ENCODE assay signal across 1 cellular context in the genomic region with DNA sequence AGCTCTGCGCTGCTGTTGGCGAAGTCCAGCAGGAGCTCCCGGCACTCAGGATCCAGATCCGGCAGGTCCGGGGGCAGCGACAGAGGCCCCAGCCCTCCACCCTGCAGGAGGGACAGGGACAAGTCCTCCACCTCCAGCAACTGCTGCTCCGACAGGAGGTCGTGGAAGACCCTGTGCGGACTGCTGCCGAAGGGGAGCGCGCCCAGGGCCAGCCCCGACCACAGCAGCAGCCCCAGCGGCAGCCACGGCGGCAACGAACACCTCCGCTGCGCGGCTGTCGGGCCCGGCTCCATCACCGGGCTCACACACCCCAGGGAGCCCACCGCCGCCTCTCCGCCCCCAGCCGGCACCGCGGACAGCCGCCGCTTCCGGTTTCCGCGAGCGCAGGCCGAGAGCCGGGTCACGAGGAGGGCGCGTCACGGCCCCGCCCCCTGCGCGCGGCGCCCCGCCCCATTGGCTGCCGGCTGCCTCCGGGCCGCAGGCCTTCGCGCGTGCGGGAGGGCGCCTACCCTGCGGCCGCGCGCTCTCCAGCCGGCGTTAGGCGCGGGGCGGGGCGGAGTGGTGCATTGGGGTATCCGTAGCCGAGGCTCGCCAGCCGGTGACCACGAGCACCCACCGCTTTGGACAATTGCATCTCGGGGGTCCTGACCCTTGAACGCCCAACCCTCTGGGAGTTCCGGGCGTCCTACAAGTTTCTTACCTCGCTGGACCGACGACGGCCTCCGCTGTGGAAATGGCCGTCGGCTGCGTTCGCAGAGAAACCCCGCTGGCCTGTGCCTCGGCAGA.
TF ChIP-seq lines count a peak whose summit lies in the region.

A gene with protein sequence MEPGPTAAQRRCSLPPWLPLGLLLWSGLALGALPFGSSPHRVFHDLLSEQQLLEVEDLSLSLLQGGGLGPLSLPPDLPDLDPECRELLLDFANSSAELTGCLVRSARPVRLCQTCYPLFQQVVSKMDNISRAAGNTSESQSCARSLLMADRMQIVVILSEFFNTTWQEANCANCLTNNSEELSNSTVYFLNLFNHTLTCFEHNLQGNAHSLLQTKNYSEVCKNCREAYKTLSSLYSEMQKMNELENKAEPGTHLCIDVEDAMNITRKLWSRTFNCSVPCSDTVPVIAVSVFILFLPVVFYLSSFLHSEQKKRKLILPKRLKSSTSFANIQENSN (minus strand): TSS at position 383 of the 786 bp plus-strand sequence. CDS start 90 bp downstream, at position 293.

TF ChIP-seq in GM12878, 131 proteins besides CTCF, POLR2A, EP300 and RAD21 (continued from another document):
- TF ChIP-seq BRCA1 (IDR thresholded peaks at IDR 0.05; ENCODE audit: low read depth, low read length) (no peak), PRDM15 (CRISPR knock-in tag; IDR thresholded peaks at IDR 0.05) (no peak), CHD4 (IDR thresholded peaks at IDR 0.05) (no peak), NR2C1 (IDR thresholded peaks at IDR 0.05) (peak; percentile 33), FOXM1 (IDR thresholded peaks at IDR 0.05; ENCODE audit: low read depth, low read length) (no peak), ETV6 (conservative IDR thresholded peaks at IDR 0.05 in 1 of 2, IDR thresholded peaks at IDR 0.05 in 1 of 2; ENCODE audit: borderline replicate concordance in 1 of 2, low read depth in 1 of 2) (no peak), FOS (IDR thresholded peaks at IDR 0.05; ENCODE audit: borderline replicate concordance, extremely low read depth, insufficient read length) (no peak), RB1 (IDR thresholded peaks at IDR 0.05; ENCODE audit: borderline replicate concordance) (0 out of 2 replicates have a peak, but pooled peaks have one; percentile 84), RUNX3 (IDR thresholded peaks at IDR 0.05; ENCODE audit: low read length) (0 out of 2 replicates have a peak, but pooled peaks have one; percentile 20), MTA2 (IDR thresholded peaks at IDR 0.05; ENCODE audit: low read depth) (no peak), NRF1 (conservative IDR thresholded peaks at IDR 0.05; ENCODE audit: low read depth, low read length) (no peak), HDAC2 (IDR thresholded peaks at IDR 0.05) (no peak)
- TF ChIP-seq, protein P1, sequence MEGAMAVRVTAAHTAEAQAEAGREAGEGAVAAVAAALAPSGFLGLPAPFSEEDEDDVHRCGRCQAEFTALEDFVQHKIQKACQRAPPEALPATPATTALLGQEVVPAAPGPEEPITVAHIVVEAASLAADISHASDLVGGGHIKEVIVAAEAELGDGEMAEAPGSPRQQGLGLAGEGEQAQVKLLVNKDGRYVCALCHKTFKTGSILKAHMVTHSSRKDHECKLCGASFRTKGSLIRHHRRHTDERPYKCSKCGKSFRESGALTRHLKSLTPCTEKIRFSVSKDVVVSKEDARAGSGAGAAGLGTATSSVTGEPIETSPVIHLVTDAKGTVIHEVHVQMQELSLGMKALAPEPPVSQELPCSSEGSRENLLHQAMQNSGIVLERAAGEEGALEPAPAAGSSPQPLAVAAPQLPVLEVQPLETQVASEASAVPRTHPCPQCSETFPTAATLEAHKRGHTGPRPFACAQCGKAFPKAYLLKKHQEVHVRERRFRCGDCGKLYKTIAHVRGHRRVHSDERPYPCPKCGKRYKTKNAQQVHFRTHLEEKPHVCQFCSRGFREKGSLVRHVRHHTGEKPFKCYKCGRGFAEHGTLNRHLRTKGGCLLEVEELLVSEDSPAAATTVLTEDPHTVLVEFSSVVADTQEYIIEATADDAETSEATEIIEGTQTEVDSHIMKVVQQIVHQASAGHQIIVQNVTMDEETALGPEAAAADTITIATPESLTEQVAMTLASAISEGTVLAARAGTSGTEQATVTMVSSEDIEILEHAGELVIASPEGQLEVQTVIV (IDR thresholded peaks at IDR 0.05; ENCODE audit: borderline replicate concordance, partially characterized antibody) = peak; percentile 40
